ENCODE assay signal across 10 cellular contexts in the genomic region with DNA sequence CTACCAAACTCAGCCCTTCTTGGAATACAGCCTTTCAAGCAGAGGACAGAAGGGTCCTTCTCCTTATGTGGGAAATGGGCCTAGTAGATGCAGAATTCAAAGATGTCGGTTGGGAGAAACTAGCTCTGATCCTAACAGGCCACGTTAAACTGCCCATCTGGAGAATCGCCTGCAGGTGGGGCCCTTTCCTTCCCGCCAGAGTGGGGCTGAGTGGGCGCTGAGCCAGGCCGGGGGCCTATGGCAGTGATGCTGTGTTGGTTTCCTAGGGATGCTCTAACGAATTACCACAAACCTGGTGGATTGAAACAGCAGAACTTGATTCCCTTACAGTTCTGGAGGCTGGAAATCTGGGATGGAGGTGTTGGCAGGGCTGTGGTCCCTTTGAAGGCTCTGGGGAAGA. TPM values are rescaled to one million over a fixed set of nuclear protein-coding genes. Genes with fewer than 3 reads are reported as not detected.
DNase-seq lines count a peak whose midpoint lies in the region; ATAC-seq, FAIRE-seq and TF ChIP-seq lines count a peak whose summit lies in the region.
"Had no signal": no experiment of that assay in that cellular context is flagged by ENCODE, and none has a peak within 500 bp of the region (broad histone marks: within the 10 kb centered on the region; RNA-seq: fewer than 3 reads in every experiment).

No MANE protein-coding gene starts in this region.

- H3K9ac ChIP-seq in parathyroid adenoma = no peak overlapping the region

- intact Hi-C loops in pancreas (cut with DNase I) (no loop called here), heart right ventricle (cut with DNase I) (loop anchor here in 1 of 10 donors (5.0 kb wide), 1 partner anchor 58 kb away; a partner anchor contains a TSS)

- H3K9me3 ChIP-seq in parathyroid adenoma (ENCODE audit: control insufficient read depth, low read length) (no peaks in the 10 kb centered on the region), pancreas (no peaks in the 10 kb centered on the region), heart right ventricle (no peaks in the 10 kb centered on the region)

- H3K4me3 ChIP-seq in bronchial epithelial cell (ENCODE audit: low read depth, low read length) (no peak overlapping the region), parathyroid adenoma (ENCODE audit: low read depth, low read length) (no peak overlapping the region), pancreas (no peak overlapping the region), heart right ventricle (no peak overlapping the region)

- H2AFZ ChIP-seq in parathyroid adenoma = no peak overlapping the region

- TF ChIP-seq CTCF in bronchial epithelial cell (IDR thresholded peaks at IDR 0.05; ENCODE audit: insufficient read depth, low read length, severe bottlenecking) (peak; percentile 28), parathyroid adenoma (IDR thresholded peaks at IDR 0.05) (peak; percentile 23), pancreas (IDR thresholded peaks at IDR 0.05) (no peak), heart right ventricle (IDR thresholded peaks at IDR 0.05) (peak in 2 of 9 donors; percentile 6 to 19)

- ATAC-seq in pancreas (no peak), heart right ventricle (no peak)

- peaks cover 31% of the 10 kb centered on the region for H3K36me3 ChIP-seq in bronchial epithelial cell (ENCODE audit: control insufficient read depth, insufficient read depth, low read length)
- H3K36me3 ChIP-seq in parathyroid adenoma (ENCODE audit: control insufficient read depth, insufficient read depth, low read length) = no peaks in the 10 kb centered on the region
- peaks cover 3 to 41% (median 15%) of the 10 kb centered on the region in 3 donors for H3K36me3 ChIP-seq in pancreas
- H3K36me3 ChIP-seq in heart right ventricle = peaks cover 0 to 46% (median 0%) of the 10 kb centered on the region in 9 donors

- FAIRE-seq in bronchial epithelial cell (lab: Jason Lieb, UNC) (peak; percentile 50), pancreas (lab: Jason Lieb, UNC) (no peak)
- FAIRE-seq: A204.1 had no signal

- peak; percentile 16 for DNase-seq in DMS53 (lab: John Stamatoyannopoulos, UW)
- DNase-seq in DMS53 treated with DMSO at 0.1 percent for 48 hours (lab: John Stamatoyannopoulos, UW; ENCODE audit: unreplicated experiment) = no peak
- DNase-seq in NCI-H2171 (lab: John Stamatoyannopoulos, UW) = peak; percentile 75
- no peak for DNase-seq in bronchial epithelial cell (ENCODE audit: low read depth)
- DNase-seq in pancreas = no peak
- DNase-seq in NCI-H187 (lab: John Stamatoyannopoulos, UW) = no peak
- DNase-seq in heart right ventricle = no peak
- DNase-seq: NCI-H526 treated with DMSO at 0.1 percent for 48 hours had no signal

- H3K4me2 ChIP-seq in parathyroid adenoma (ENCODE audit: low read length) = no peak overlapping the region

- H3K4me1 ChIP-seq in parathyroid adenoma (no peaks in the 10 kb centered on the region), pancreas (no peaks in the 10 kb centered on the region), heart right ventricle (peaks cover 0 to 30% (median 6%) of the 10 kb centered on the region in 9 donors)

- no peak overlapping the region for H3K27ac ChIP-seq in parathyroid adenoma
- no peak overlapping the region for H3K27ac ChIP-seq in pancreas
- H3K27ac ChIP-seq in heart right ventricle = no peak overlapping the region

- H3K27me3 ChIP-seq in bronchial epithelial cell (ENCODE audit: control insufficient read depth, insufficient read depth, low read length) (no peaks in the 10 kb centered on the region), parathyroid adenoma (ENCODE audit: control insufficient read depth, insufficient read depth, low read length) (no peaks in the 10 kb centered on the region), pancreas (no peaks in the 10 kb centered on the region), heart right ventricle (peaks cover 0 to 16% (median 0%) of the 10 kb centered on the region in 7 donors)

- 63 to 69% methylated on average over 7 of the region's 7 CpGs for WGBS in pancreas, 2 donors
- 62 to 66% methylated on average over 7 of the region's 7 CpGs for whole genome bisulfite sequencing in heart right ventricle, 2 donors

- no peaks in the 10 kb centered on the region for H3K79me2 ChIP-seq in parathyroid adenoma

RNA-seq across cellular contexts. Expression of a gene that starts 9.1 kb away (rescaled TPM):
- total RNA-seq in bronchial epithelial cell (70.6 and 95.6 TPM in 2 replicates), pancreas (10 to 100 TPM; 29.9 to 46.3 (median 34.3) TPM), heart right ventricle (1 to 10 TPM in 4 of 10 donors, under 1 TPM in 6; 0.11 to 5.0 (median 0.69) TPM)
- polyA plus RNA-seq in pancreas (10 to 100 TPM; 20.2 to 28.9 TPM), heart right ventricle (1 to 10 TPM in 1 of 2 donors, under 1 TPM in 1; 0.95 to 1.3 TPM)

RNA-seq across cellular contexts. Expression of a gene that starts 57.1 kb away (rescaled TPM):
- total RNA-seq in bronchial epithelial cell (6.3 and 10.1 TPM in 2 replicates), pancreas (10 to 100 TPM; 18.6 to 27.0 (median 21.4) TPM), heart right ventricle (10 to 100 TPM; 14.1 to 20.5 (median 16.2) TPM)
- polyA plus RNA-seq in pancreas (10 to 100 TPM in 1 of 2 donors, 1 to 10 TPM in 1; 8.4 to 12.1 TPM), heart right ventricle (1 to 10 TPM; 6.3 to 8.5 TPM)

Comparison
In these comparisons a context has a peak if more than half of its experiments do, and no peak if none do; other contexts are left out.
1. DNase-seq: peak in DMS53 (single experiment) and NCI-H2171 (single experiment); none in DMS53 treated with DMSO at 0.1 percent for 48 hours (single experiment), bronchial epithelial cell (single experiment), pancreas (0 of 6), NCI-H187 (0 of 2) and heart right ventricle (0 of 2).
2. CTCF ChIP-seq: peak in bronchial epithelial cell (single experiment) and parathyroid adenoma (single experiment); none in pancreas (0 of 4).
3. RNA of a gene that starts 9.1 kb away (total RNA-seq): 70.6 to 95.6 TPM in bronchial epithelial cell and 29.9 to 46.3 TPM in pancreas; 0.11 to 5.0 TPM in heart right ventricle; every median in the first group is over 4 times any median in the second.